In genomic region chr13:84121456-84121855, GRCh38 we compare ENCODE assay signal across 1 cellular context.
TF ChIP-seq lines count a peak whose summit lies in the region.

No MANE protein-coding gene starts in this region.

TF ChIP-seq in HCT116, 20 proteins besides CTCF, POLR2A, EP300 and RAD21 (continued from another document):
- TF ChIP-seq REST (IDR thresholded peaks at IDR 0.05; ENCODE audit: low read depth) = no peak
TF ChIP-seq in HCT116: peak in this region for 0.
